9 cellular contexts compared by ENCODE assay signal in the genomic region with DNA sequence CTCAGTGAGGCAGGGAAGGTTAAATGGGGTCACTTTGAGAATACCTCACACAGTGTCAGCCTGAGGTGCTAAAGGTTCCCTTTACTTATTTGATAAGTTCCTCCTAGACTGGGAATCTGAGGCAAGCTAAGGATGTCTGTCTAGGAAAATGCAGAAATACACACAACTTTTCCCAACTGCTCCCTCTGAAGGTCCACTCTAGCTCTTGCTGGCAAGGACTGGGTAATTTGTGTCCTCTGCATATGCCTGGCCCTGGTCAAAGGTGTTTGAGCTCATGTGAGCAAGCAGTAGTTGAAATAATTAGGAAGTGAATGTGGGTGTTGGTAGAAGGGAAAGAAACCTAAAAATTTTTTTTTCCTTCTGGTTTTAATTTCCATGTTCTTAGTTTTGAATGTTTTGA. TPM values are rescaled to one million over a fixed set of nuclear protein-coding genes. Genes with fewer than 3 reads are reported as not detected.
DNase-seq lines count a peak whose midpoint lies in the region; ATAC-seq and TF ChIP-seq lines count a peak whose summit lies in the region.
"Had no signal": no experiment of that assay in that cellular context is flagged by ENCODE, and none has a peak within 500 bp of the region (broad histone marks: within the 10 kb centered on the region; RNA-seq: fewer than 3 reads in every experiment).

No MANE protein-coding gene starts in this region.

- peaks cover 0 to 13% (median 5%) of the 10 kb centered on the region in 4 donors for H3K36me3 ChIP-seq in stomach

- TF ChIP-seq CTCF in stomach (IDR thresholded peaks at IDR 0.05) (no peak), GM20000 (IDR thresholded peaks at IDR 0.05; ENCODE audit: extremely low read depth, missing control alignments) (no peak)

- H3K4me1 ChIP-seq in stomach = peaks cover 0 to 25% (median 12%) of the 10 kb centered on the region in 4 donors

- intact Hi-C loops in left ventricle myocardium superior (cut with micrococcal nuclease) = no loop called here
- intact Hi-C loops in stomach (cut with DNase I; ENCODE audit: low total_unique reads) = no loop called here

- H3K27me3 ChIP-seq in stomach = no peaks in the 10 kb centered on the region

- no peak for TF ChIP-seq EP300 in stomach (IDR thresholded peaks at IDR 0.05)

- DNase-seq in NCI-H510A treated with DMSO at 0.1 percent for 48 hours (lab: John Stamatoyannopoulos, UW) (peak; percentile 2), NCI-H510A (lab: John Stamatoyannopoulos, UW) (no peak), SW480 (ENCODE audit: low spot score) (peak; percentile 34), left ventricle myocardium superior (no peak), stomach (no peak), SHP77 (lab: John Stamatoyannopoulos, UW) (no peak), GM20000 (ENCODE audit: low spot score) (no peak), SKM-1 (lab: John Stamatoyannopoulos, UW; ENCODE audit: unreplicated experiment) (no peak)

- peak; percentile 69 for ATAC-seq in left ventricle myocardium superior

- H3K27ac ChIP-seq in stomach = peak overlapping the region in 4 of 5 donors; percentile 27 to 71 (median 50)
- H3K27ac ChIP-seq: C4-2B had no signal

- TF ChIP-seq POLR2A in stomach (IDR thresholded peaks at IDR 0.05) = no peak

- H3K4me3 ChIP-seq in stomach = peak overlapping the region; percentile 20 to 27 (median 22)

- no peaks in the 10 kb centered on the region for H3K9me3 ChIP-seq in stomach

RNA-seq across cellular contexts. Expression of gene TXLNG, which starts 21.3 kb away (rescaled TPM):
- 6.0 TPM for total RNA-seq in left ventricle myocardium superior
- 10 to 100 TPM in 4 of 5 donors, 1 to 10 TPM in 1; 8.7 to 25.7 (median 11.4) TPM for total RNA-seq in stomach
- polyA plus RNA-seq in stomach = 1 to 10 TPM; 4.6 to 8.9 (median 7.0) TPM

Comparison
In these comparisons a context has a peak if more than half of its experiments do, and no peak if none do; other contexts are left out.
1. DNase-seq: peak in NCI-H510A treated with DMSO at 0.1 percent for 48 hours (single experiment) and SW480 (single experiment); none in NCI-H510A (single experiment), left ventricle myocardium superior (single experiment), stomach (single experiment), SHP77 (0 of 2), GM20000 (single experiment) and SKM-1 (single experiment).